1 cellular context compared by ENCODE assay signal in genomic region chrX:3589474-3589873, GRCh38.
TF ChIP-seq lines count a peak whose summit lies in the region.

No MANE protein-coding gene starts in this region.

TF ChIP-seq in GM23338, 12 proteins besides CTCF, POLR2A, EP300 and RAD21 (continued from another document):
- no peak for TF ChIP-seq NANOG (IDR thresholded peaks at IDR 0.05; ENCODE audit: borderline replicate concordance)
TF ChIP-seq in GM23338: peak in this region for 0.
